In the genomic region with DNA sequence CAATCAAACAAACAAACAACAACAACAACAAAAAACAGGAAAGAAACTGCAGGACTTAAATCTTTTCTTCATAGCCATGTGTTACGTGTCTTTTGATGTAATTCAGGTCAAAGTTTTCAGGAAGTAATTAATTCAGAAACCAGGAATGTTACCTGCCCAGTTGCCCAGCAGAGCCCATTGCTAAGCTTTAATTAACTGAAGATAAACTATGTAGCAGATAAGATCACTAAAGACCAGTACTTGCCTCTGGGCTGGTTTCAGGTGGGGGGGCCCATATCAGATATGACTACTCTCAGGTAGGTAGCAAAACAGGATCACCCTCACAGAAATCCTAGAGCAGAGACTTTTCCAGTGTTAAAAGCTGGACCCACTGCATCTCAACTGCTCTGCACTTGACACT, we compare ENCODE assay signal across 28 cellular contexts.
"Had no signal": no experiment of that assay in that cellular context is flagged by ENCODE, and none has a peak within 500 bp of the region (broad histone marks: within the 10 kb centered on the region; RNA-seq: fewer than 3 reads in every experiment).

No MANE protein-coding gene starts in this region.

- H3K4me1 ChIP-seq: breast epithelium, SJSA1 had no signal

- H3K27me3 Mint-ChIP-seq: activated naive CD4-positive, alpha-beta T cell treated with anti-CD3 and anti-CD28 coated beads, Interleukin-2, amount 50 U/mL, for 24 hours; activated T-cell treated with anti-CD3 and anti-CD28 coated beads, Interleukin-2, amount 50 U/mL, for 24 hours had no signal

- H3K27me3 ChIP-seq: breast epithelium, SJSA1 had no signal

- H3K4me3 Mint-ChIP-seq: activated CD8-positive, alpha-beta T cell treated with anti-CD3 and anti-CD28 coated beads, Interleukin-2, amount 10 ng/mL, durations not matched to agents 7 days and 5 days; activated naive CD4-positive, alpha-beta T cell treated with anti-CD3 and anti-CD28 coated beads, Interleukin-2, amount 50 U/mL, for 24 hours; activated T-cell treated with anti-CD3 and anti-CD28 coated beads, Interleukin-2, amount 50 U/mL, for 24 hours; activated T-helper 1 cell treated with anti-CD3 and anti-CD28 coated beads, Interleukin-12 subunit alpha, Interleukin-12 subunit beta, Interleukin-2, Interleukin-4 antibody, amounts not matched to agents 30 ng/mL and 10 ng/mL and 1 ng/mL, durations not matched to agents 14 hours and 24 hours and 36 hours had no signal

- H3K9me3 ChIP-seq: breast epithelium, SJSA1 had no signal

- H3K36me3 ChIP-seq: breast epithelium, SJSA1 had no signal

- ATAC-seq: activated CD4-positive, CD25-positive, alpha-beta regulatory T cell treated with anti-CD3 and anti-CD28 coated beads, Interleukin-2, amount 50 U/mL, for 24 hours; activated CD8-positive, alpha-beta T cell treated with anti-CD3 and anti-CD28 coated beads, Interleukin-2, amount 10 ng/mL, durations not matched to agents 7 days and 5 days; Panc1; Right ventricle myocardium inferior; SK-N-SH treated with all-trans-retinoic acid at 6 μM for 48 hours had no signal

- H3K36me3 Mint-ChIP-seq: activated naive CD4-positive, alpha-beta T cell treated with anti-CD3 and anti-CD28 coated beads, Interleukin-2, amount 50 U/mL, for 24 hours had no signal

- H3K27ac Mint-ChIP-seq: activated CD8-positive, alpha-beta T cell treated with anti-CD3 and anti-CD28 coated beads, Interleukin-2, amount 10 ng/mL, durations not matched to agents 7 days and 5 days; activated naive CD4-positive, alpha-beta T cell treated with anti-CD3 and anti-CD28 coated beads, Interleukin-2, amount 50 U/mL, for 24 hours; activated T-cell treated with anti-CD3 and anti-CD28 coated beads, Interleukin-2, amount 50 U/mL, for 24 hours; activated T-helper 1 cell treated with anti-CD3 and anti-CD28 coated beads, Interleukin-12 subunit alpha, Interleukin-12 subunit beta, Interleukin-2, Interleukin-4 antibody, amounts not matched to agents 30 ng/mL and 10 ng/mL and 1 ng/mL, durations not matched to agents 14 hours and 24 hours and 36 hours had no signal

- DNase-seq: activated CD4-positive, alpha-beta T cell treated with anti-CD3 and anti-CD28 coated beads for 4 hours; activated CD4-positive, alpha-beta T cell treated with anti-CD3 and anti-CD28 coated beads, Interleukin-2, amount 50 U/mL, for 4 hours; activated CD8-positive, alpha-beta memory T cell treated with anti-CD3 and anti-CD28 coated beads, Interleukin-2, amount 50 U/mL, for 48 hours; activated CD8-positive, alpha-beta T cell treated with anti-CD3 and anti-CD28 coated beads, Interleukin-2, amount 10 ng/mL, durations not matched to agents 7 days and 5 days; activated effector memory CD4-positive, alpha-beta T cell treated with Interleukin-2 at 50 U/mL for 16 hours; activated naive CD4-positive, alpha-beta T cell; activated T-cell treated with anti-CD3 and anti-CD28 coated beads, Interleukin-2, amount 50 U/mL, for 24 hours; aorta; caudate nucleus; KG1; NCI-H1092 treated with DMSO at 0.1 percent for 48 hours; NCI-H1417 treated with DMSO at 0.1 percent for 48 hours; NCI-H1694; NCI-H2029 treated with DMSO at 0.1 percent for 48 hours; NCI-H345; NCI-H510A; NCI-H526 treated with DMSO at 0.1 percent for 48 hours; NCI-H82; RPMI8226; SW 1271 had no signal

- H3K4me3 ChIP-seq: breast epithelium, SJSA1 had no signal

- H3K4me1 Mint-ChIP-seq: activated naive CD4-positive, alpha-beta T cell treated with anti-CD3 and anti-CD28 coated beads, Interleukin-2, amount 50 U/mL, for 24 hours had no signal

- H3K27ac ChIP-seq: breast epithelium, SJSA1 had no signal

- H3K9me3 Mint-ChIP-seq: activated naive CD4-positive, alpha-beta T cell treated with anti-CD3 and anti-CD28 coated beads, Interleukin-2, amount 50 U/mL, for 24 hours; activated T-helper 1 cell treated with anti-CD3 and anti-CD28 coated beads, Interleukin-12 subunit alpha, Interleukin-12 subunit beta, Interleukin-2, Interleukin-4 antibody, amounts not matched to agents 30 ng/mL and 10 ng/mL and 1 ng/mL, durations not matched to agents 14 hours and 24 hours and 36 hours had no signal
